In the genomic region with DNA sequence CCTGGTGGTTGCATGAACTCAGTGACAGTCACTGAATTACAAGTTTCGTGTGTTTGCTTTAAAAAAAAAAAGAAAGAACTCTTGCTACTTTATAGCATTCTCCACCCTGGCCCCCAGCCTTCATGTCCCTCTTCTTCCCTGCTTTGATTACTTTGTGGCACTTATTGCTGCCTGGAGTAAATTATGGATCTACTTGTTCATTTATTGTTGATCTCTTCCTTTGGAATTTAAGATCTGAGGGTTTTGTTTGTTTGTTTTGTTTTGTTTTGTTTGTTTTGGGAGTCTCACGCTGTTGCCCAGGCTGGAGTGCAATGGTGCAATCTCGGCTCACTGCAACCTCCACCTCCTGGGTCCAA, we compare ENCODE assay signal across 21 cellular contexts.
DNase-seq lines count a peak whose midpoint lies in the region; ATAC-seq and TF ChIP-seq lines count a peak whose summit lies in the region.
"Had no signal": no experiment of that assay in that cellular context is flagged by ENCODE, and none has a peak within 500 bp of the region (broad histone marks: within the 10 kb centered on the region; RNA-seq: fewer than 3 reads in every experiment).

No MANE protein-coding gene starts in this region.

- H3K4me1 Mint-ChIP-seq in activated CD8-positive, alpha-beta memory T cell treated with anti-CD3 and anti-CD28 coated beads, Interleukin-2, amount 10 ng/mL, durations not matched to agents 7 days and 5 days, result no peaks in the 10 kb centered on the region
- H3K4me1 Mint-ChIP-seq: T-cell had no signal

- H3K27ac ChIP-seq in gastroesophageal sphincter (peak overlapping the region; percentile 86 to 96 (median 90)), rectal smooth muscle tissue (ENCODE audit: low read depth, low read length) (peak overlapping the region; percentile 90), uterus (peak overlapping the region; percentile 85 to 96)

- no peaks in the 10 kb centered on the region for H3K27me3 Mint-ChIP-seq in activated CD8-positive, alpha-beta memory T cell treated with anti-CD3 and anti-CD28 coated beads, Interleukin-2, amount 10 ng/mL, durations not matched to agents 7 days and 5 days
- H3K27me3 Mint-ChIP-seq: activated naive CD8-positive, alpha-beta T cell treated with anti-CD3 and anti-CD28 coated beads, Interleukin-2, amount 50 U/mL, for 24 hours; T-cell had no signal

- 53 to 54% methylated on average over 3 of the region's 3 CpGs for WGBS in gastroesophageal sphincter (ENCODE audit: low coverage in 1 of 2), 2 donors

- ATAC-seq in activated CD8-positive, alpha-beta memory T cell treated with anti-CD3 and anti-CD28 coated beads, Interleukin-2, amount 10 ng/mL, durations not matched to agents 7 days and 5 days, result no peak
- ATAC-seq in gastroesophageal sphincter, result no peak
- ATAC-seq in GM19023 (IDR thresholded peaks at IDR 0.05; ENCODE audit: unreplicated experiment), result no peak
- ATAC-seq in HG03342 (IDR thresholded peaks at IDR 0.05; ENCODE audit: unreplicated experiment), result no peak
- no peak for ATAC-seq in HG02840 (IDR thresholded peaks at IDR 0.05; ENCODE audit: low FRiP score, unreplicated experiment)
- ATAC-seq: activated naive CD8-positive, alpha-beta T cell treated with anti-CD3 and anti-CD28 coated beads, Interleukin-2, amount 50 U/mL, for 24 hours; T-cell had no signal

- DNase-seq in activated CD8-positive, alpha-beta memory T cell treated with anti-CD3 and anti-CD28 coated beads, Interleukin-2, amount 10 ng/mL, durations not matched to agents 7 days and 5 days, result no peak
- DNase-seq in activated CD8-positive, alpha-beta memory T cell treated with anti-CD3 and anti-CD28 coated beads, Interleukin-2, amount 50 U/mL, for 4 hours, result no peak
- DNase-seq in uterus, result no peak
- DNase-seq: activated CD4-positive, alpha-beta T cell treated with anti-CD3 and anti-CD28 coated beads, Interleukin-2, amount 50 U/mL, for 4 hours; activated naive CD8-positive, alpha-beta T cell treated with anti-CD3 and anti-CD28 coated beads, Interleukin-2, amount 50 U/mL, for 24 hours; activated T-cell treated with anti-CD3 and anti-CD28 coated beads, Interleukin-2, amount 50 U/mL, for 48 hours; caudate nucleus; effector CD4-positive, alpha-beta T cell; H9; MG63; occipital lobe; stimulated activated CD4-positive, alpha-beta T cell treated with anti-CD3 and anti-CD28 coated beads, Interleukin-4, amount 100 ng/mL, for 4 hours; stimulated activated CD8-positive, alpha-beta memory T cell treated with anti-CD3 and anti-CD28 coated beads, Interleukin-4, amount 100 ng/mL, for 48 hours; T-cell had no signal

- no peak for TF ChIP-seq EP300 in gastroesophageal sphincter (IDR thresholded peaks at IDR 0.05)

- H3K9me3 Mint-ChIP-seq in activated CD8-positive, alpha-beta memory T cell treated with anti-CD3 and anti-CD28 coated beads, Interleukin-2, amount 10 ng/mL, durations not matched to agents 7 days and 5 days (ENCODE audit: low read depth), result no peaks in the 10 kb centered on the region
- H3K9me3 Mint-ChIP-seq: activated naive CD8-positive, alpha-beta T cell treated with anti-CD3 and anti-CD28 coated beads, Interleukin-2, amount 50 U/mL, for 24 hours; CD14-positive monocyte; H9; T-cell had no signal

- no peaks in the 10 kb centered on the region for H3K27me3 ChIP-seq in gastroesophageal sphincter
- no peaks in the 10 kb centered on the region for H3K27me3 ChIP-seq in rectal smooth muscle tissue (ENCODE audit: control insufficient read depth, insufficient read depth, low read length)
- no peaks in the 10 kb centered on the region for H3K27me3 ChIP-seq in uterus
- H3K27me3 ChIP-seq: MG63 had no signal

- CTCF ChIA-PET in activated CD8-positive, alpha-beta memory T cell treated with anti-CD3 and anti-CD28 coated beads, Interleukin-2, amount 10 ng/mL, durations not matched to agents 7 days and 5 days (lab: Charles Lee), result interaction anchor here (0.6 to 1.1 kb wide), 2 partner anchors 35 to 261 kb away, joined by 3 to 4 read pairs; no protein-coding TSS in a partner anchor

- no peak overlapping the region for H3K4me3 ChIP-seq in gastroesophageal sphincter
- H3K4me3 ChIP-seq in rectal smooth muscle tissue (ENCODE audit: low read length), result no peak overlapping the region
- no peak overlapping the region for H3K4me3 ChIP-seq in uterus
- H3K4me3 ChIP-seq: MG63, skin epidermis had no signal

- H3K9me3 ChIP-seq in gastroesophageal sphincter (no peaks in the 10 kb centered on the region), uterus (no peaks in the 10 kb centered on the region)
- H3K9me3 ChIP-seq: MG63 had no signal

- TF ChIP-seq CTCF in gastroesophageal sphincter (IDR thresholded peaks at IDR 0.05) (peak in 2 of 4 experiments; percentile 5 to 16), uterus (IDR thresholded peaks at IDR 0.05) (no peak)

- peaks cover 38% of the 10 kb centered on the region for H3K36me3 Mint-ChIP-seq in activated CD8-positive, alpha-beta memory T cell treated with anti-CD3 and anti-CD28 coated beads, Interleukin-2, amount 10 ng/mL, durations not matched to agents 7 days and 5 days

- no peak for TF ChIP-seq POLR2A in gastroesophageal sphincter (IDR thresholded peaks at IDR 0.05)
- no peak for TF ChIP-seq POLR2A in uterus (IDR thresholded peaks at IDR 0.05)

- peak overlapping the region; percentile 11 for H3K27ac Mint-ChIP-seq in activated CD8-positive, alpha-beta memory T cell treated with anti-CD3 and anti-CD28 coated beads, Interleukin-2, amount 10 ng/mL, durations not matched to agents 7 days and 5 days
- H3K27ac Mint-ChIP-seq: activated naive CD8-positive, alpha-beta T cell treated with anti-CD3 and anti-CD28 coated beads, Interleukin-2, amount 50 U/mL, for 24 hours; CD14-positive monocyte had no signal

- intact Hi-C loops in uterus (cut with DNase I; ENCODE audit: low total_unique reads), result no loop called here

- H3K4me1 ChIP-seq in gastroesophageal sphincter (peaks cover 15 to 100% (median 35%) of the 10 kb centered on the region in 3 donors), rectal smooth muscle tissue (ENCODE audit: control insufficient read depth, insufficient read depth, low read length) (peaks cover 34% of the 10 kb centered on the region), uterus (peaks cover 2 to 21% of the 10 kb centered on the region in 2 donors)

- H3K4me3 Mint-ChIP-seq in activated CD8-positive, alpha-beta memory T cell treated with anti-CD3 and anti-CD28 coated beads, Interleukin-2, amount 10 ng/mL, durations not matched to agents 7 days and 5 days, result no peak overlapping the region
- H3K4me3 Mint-ChIP-seq: activated naive CD8-positive, alpha-beta T cell treated with anti-CD3 and anti-CD28 coated beads, Interleukin-2, amount 50 U/mL, for 24 hours; CD14-positive monocyte; H9; T-cell had no signal

- H3K36me3 ChIP-seq in gastroesophageal sphincter (peaks cover 0 to 25% of the 10 kb centered on the region in 2 donors), rectal smooth muscle tissue (ENCODE audit: control insufficient read depth, insufficient read depth, low read length) (peaks cover 8% of the 10 kb centered on the region), uterus (no peaks in the 10 kb centered on the region)

- H3K9ac ChIP-seq in rectal smooth muscle tissue (ENCODE audit: low read length), result no peak overlapping the region
